In genomic region chr15:85024509-85025336, GRCh38 we compare ENCODE assay signal across 9 cellular contexts. TPM values are rescaled to one million over a fixed set of nuclear protein-coding genes. Genes with fewer than 3 reads are reported as not detected.
DNase-seq lines count a peak whose midpoint lies in the region; ATAC-seq, FAIRE-seq and TF ChIP-seq lines count a peak whose summit lies in the region.
"Had no signal": no experiment of that assay in that cellular context is flagged by ENCODE, and none has a peak within 500 bp of the region (broad histone marks: within the 10 kb centered on the region; RNA-seq: fewer than 3 reads in every experiment).

No MANE protein-coding gene starts in this region.

- H3K9ac ChIP-seq in K562 (ENCODE audit: insufficient read depth in 1 of 2, low read depth in 2 of 2, low read length in 2 of 2) (peak overlapping the region in 1 of 2 experiments; percentile 25; a peak in 1 of 4 replicates), Karpas-422 (ENCODE audit: low read length) (no peak overlapping the region)

- intact Hi-C loops in K562 (cut with micrococcal nuclease) (no loop called here), lower lobe of right lung (cut with DNase I) (no loop called here)

- H3K27me3 ChIP-seq in K562 (ENCODE audit: control insufficient read depth in 2 of 2, insufficient read depth in 2 of 2, low read length in 2 of 2) (no peaks in the 10 kb centered on the region), lower lobe of right lung (ENCODE audit: low read depth) (no peaks in the 10 kb centered on the region), Karpas-422 (ENCODE audit: low read length) (no peaks in the 10 kb centered on the region; the same call in 1 of the 2 replicates)

- H3K9me1 ChIP-seq in K562 (ENCODE audit: control insufficient read depth, insufficient read depth, low read length): no peaks in the 10 kb centered on the region

- ATAC-seq in HG02798 (IDR thresholded peaks at IDR 0.05; ENCODE audit: poor library complexity, unreplicated experiment) (peak; percentile 44), K562 (peak; percentile 47), lower lobe of right lung (peak; percentile 41 to 55), GM19324 (IDR thresholded peaks at IDR 0.05; ENCODE audit: low FRiP score, unreplicated experiment) (no peak), HG03108 (IDR thresholded peaks at IDR 0.05; ENCODE audit: unreplicated experiment) (no peak)

- H3K9me3 Mint-ChIP-seq in mesothelial cell of epicardium: no peaks in the 10 kb centered on the region

- H2AFZ ChIP-seq in K562 (ENCODE audit: low read depth, low read length): no peak overlapping the region
- H2AFZ ChIP-seq in Karpas-422 (ENCODE audit: low read length): no peak overlapping the region

- 4% methylated on average over 4 of the region's 4 CpGs for WGBS in K562 (ENCODE audit: insufficient coverage, low coverage, missing lambda C conversion rate)

- DNase-seq in AG20443 (ENCODE audit: low spot score): peak; percentile 85
- peak in 1 of 4 experiments; percentile 41 for DNase-seq in K562 (ENCODE audit: extremely low read depth in 1 of 4, low spot score in 3 of 4)
- DNase-seq in lower lobe of right lung: no peak
- DNase-seq in mesothelial cell of epicardium (ENCODE audit: low spot score in 2 of 2, unreplicated experiment in 2 of 2): no peak
- DNase-seq in Karpas-422: no peak

- H3K27me3 Mint-ChIP-seq in mesothelial cell of epicardium (ENCODE audit: low read depth): no peaks in the 10 kb centered on the region

- in situ Hi-C loops in K562 (cut with MboI): no loop called here

- H3K4me1 ChIP-seq in K562 (replicated peaks in 1 of 2; ENCODE audit: control insufficient read depth in 2 of 2, insufficient read depth in 2 of 2, low read length in 2 of 2) (peaks cover 20 to 29% of the 10 kb centered on the region in 2 experiments; a peak in 4 of 5 replicates), lower lobe of right lung (peaks cover 34% of the 10 kb centered on the region), Karpas-422 (ENCODE audit: low read length) (no peaks in the 10 kb centered on the region)

- peak; percentile 46 for FAIRE-seq in K562 (lab: Jason Lieb, UNC)

- H3K4me3 ChIP-seq in K562 (no peak overlapping the region), lower lobe of right lung (no peak overlapping the region), Karpas-422 (ENCODE audit: low read length) (no peak overlapping the region)
- H3K4me3 ChIP-seq: SK-N-MC had no signal

- peak overlapping the region; percentile 44 for H3K4me2 ChIP-seq in K562 (ENCODE audit: insufficient read depth, low read length)
- no peak overlapping the region for H3K4me2 ChIP-seq in Karpas-422 (ENCODE audit: low read depth, low read length, poor library complexity, severe bottlenecking)

- H3K27ac ChIP-seq in K562 (ENCODE audit: extremely low read depth, low read depth, low read length): peak overlapping the region; percentile 42; the same call in 2 of the 3 replicates
- no peak overlapping the region for H3K27ac ChIP-seq in lower lobe of right lung
- H3K27ac ChIP-seq in Karpas-422 (ENCODE audit: low read length): no peak overlapping the region
- H3K27ac ChIP-seq: SK-N-MC had no signal

- H3K9me3 ChIP-seq in K562 (replicated peaks; ENCODE audit: control insufficient read depth, insufficient read depth, low read depth, low read length) (no peaks in the 10 kb centered on the region), lower lobe of right lung (no peaks in the 10 kb centered on the region), Karpas-422 (ENCODE audit: low read length) (no peaks in the 10 kb centered on the region)

- peaks cover 20% of the 10 kb centered on the region for H3K4me1 Mint-ChIP-seq in mesothelial cell of epicardium

- no peaks in the 10 kb centered on the region; the same call in 2 of the 3 replicates for H3K36me3 ChIP-seq in K562 (ENCODE audit: control insufficient read depth, insufficient read depth, low read length)
- no peaks in the 10 kb centered on the region for H3K36me3 ChIP-seq in lower lobe of right lung
- no peaks in the 10 kb centered on the region for H3K36me3 ChIP-seq in Karpas-422 (ENCODE audit: insufficient read depth, low read length)

- TF ChIP-seq EP300 in K562 (IDR thresholded peaks at IDR 0.05; ENCODE audit: low read length): no peak

- no peak overlapping the region for H3K27ac Mint-ChIP-seq in mesothelial cell of epicardium

- TF ChIP-seq POLR2A in K562 (conservative IDR thresholded peaks at IDR 0.05): no peak

- BruUV-seq in K562 (replicated peaks; lab: Mats Ljungman, UMichigan): no TSS peak

- peaks cover 19% of the 10 kb centered on the region for H4K20me1 ChIP-seq in K562 (replicated peaks; ENCODE audit: control insufficient read depth, insufficient read depth, low read length)
- H4K20me1 ChIP-seq in Karpas-422 (ENCODE audit: insufficient read depth, low read depth, low read length): peaks cover 15% of the 10 kb centered on the region

- no peaks in the 10 kb centered on the region for H3K9me2 ChIP-seq in Karpas-422 (replicated peaks; ENCODE audit: insufficient read depth, low read length)

- CTCF ChIA-PET in K562 (lab: Yijun Ruan, JAX; ENCODE audit: low intra/inter-chr PET ratio): no interaction called here

- no peak for TF ChIP-seq RAD21 in K562 (CRISPR knock-in tag; conservative IDR thresholded peaks at IDR 0.05 in 1 of 2, IDR thresholded peaks at IDR 0.05 in 1 of 2)

- no peak for TF ChIP-seq CTCF in K562 (IDR thresholded peaks at IDR 0.05 in 2 of 3, conservative IDR thresholded peaks at IDR 0.05 in 1 of 3; ENCODE audit: insufficient read depth in 2 of 3, low read depth in 1 of 3, low read length in 3 of 3)
- TF ChIP-seq CTCF in lower lobe of right lung (IDR thresholded peaks at IDR 0.05): no peak
- TF ChIP-seq CTCF in mesothelial cell of epicardium (IDR thresholded peaks at IDR 0.05; ENCODE audit: unreplicated experiment): no peak

- H3K79me2 ChIP-seq in K562 (ENCODE audit: control insufficient read depth, insufficient read depth, low read length) (peaks cover 86% of the 10 kb centered on the region), Karpas-422 (ENCODE audit: low read length) (no peaks in the 10 kb centered on the region)

- H3K36me3 Mint-ChIP-seq in mesothelial cell of epicardium: no peaks in the 10 kb centered on the region

- no peak overlapping the region for H3K4me3 Mint-ChIP-seq in mesothelial cell of epicardium

- POLR2A ChIA-PET in K562 (lab: Yijun Ruan, JAX): interaction anchor here (0.8 to 1.2 kb wide), 3 partner anchors 10 to 23 kb away, joined by 3 to 4 read pairs (median 3); no protein-coding TSS in a partner anchor

TF ChIP-seq in K562, 482 proteins besides CTCF, POLR2A, EP300 and RAD21:
- TF ChIP-seq NFATC3 (IDR thresholded peaks at IDR 0.05): no peak
- no peak for TF ChIP-seq ZSCAN32 (CRISPR knock-in tag; IDR thresholded peaks at IDR 0.05)
- TF ChIP-seq SMARCC2 (IDR thresholded peaks at IDR 0.05; ENCODE audit: low read depth): no peak
- TF ChIP-seq, protein P1, sequence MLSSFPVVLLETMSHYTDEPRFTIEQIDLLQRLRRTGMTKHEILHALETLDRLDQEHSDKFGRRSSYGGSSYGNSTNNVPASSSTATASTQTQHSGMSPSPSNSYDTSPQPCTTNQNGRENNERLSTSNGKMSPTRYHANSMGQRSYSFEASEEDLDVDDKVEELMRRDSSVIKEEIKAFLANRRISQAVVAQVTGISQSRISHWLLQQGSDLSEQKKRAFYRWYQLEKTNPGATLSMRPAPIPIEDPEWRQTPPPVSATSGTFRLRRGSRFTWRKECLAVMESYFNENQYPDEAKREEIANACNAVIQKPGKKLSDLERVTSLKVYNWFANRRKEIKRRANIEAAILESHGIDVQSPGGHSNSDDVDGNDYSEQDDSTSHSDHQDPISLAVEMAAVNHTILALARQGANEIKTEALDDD (IDR thresholded peaks at IDR 0.05): peak; percentile 40; the same call in 1 of the 2 replicates
- TF ChIP-seq KLF13 (tag; IDR thresholded peaks at IDR 0.05; ENCODE audit: borderline replicate concordance, low read depth): no peak

RNA-seq across cellular contexts. Expression of gene PDE8A, which starts 43.1 kb away (rescaled TPM):
- 146 and 283 TPM in 2 replicates for total RNA-seq in K562 (2011; cell fraction: chromatin; rRNA removed; ENCODE audit: low replicate concordance)
- 42.5 and 64.0 TPM in 2 replicates for total RNA-seq in K562 (2011; cell fraction: nucleolus; rRNA removed)
- 102 and 103 TPM in 2 replicates for total RNA-seq in K562 (2011; cell fraction: nucleoplasm; rRNA removed)
- total RNA-seq in K562 (2014; rRNA removed): 16.8 and 17.6 TPM in 2 replicates
- total RNA-seq in K562 (2014; rRNA removed; fragmentation: Illumina TruSeq; extraction: Trizol): 20.5 and 25.5 TPM in 2 replicates
- 19.8 and 22.3 TPM in 2 replicates for total RNA-seq in K562 (2015; rRNA removed; fragmentation: Illumina TruSeq; extraction: Trizol)
- total RNA-seq in K562 (2021): 19.8 and 20.9 TPM in 2 replicates
- polyA plus RNA-seq in K562 (2011; rRNA removed): 37.1 and 40.3 TPM in 2 replicates
- polyA plus RNA-seq in K562 (2011; cell fraction: cytosol; rRNA removed): 11.1 and 16.1 TPM in 2 replicates
- 76.0 and 83.4 TPM in 2 replicates for polyA plus RNA-seq in K562 (2011; cell fraction: nucleus; rRNA removed)
- polyA plus RNA-seq in K562 (2012): 11.8 and 13.9 TPM in 2 replicates
- polyA plus RNA-seq in K562 (2014; fragmentation: Illumina TruSeq; extraction: Trizol): 23.7 and 26.4 TPM in 2 replicates
- 1 to 10 TPM; 5.9 to 7.9 TPM for polyA plus RNA-seq in K562 (2014; fragmentation: Nextera tagmentation; extraction: Ambion mirVana)
- polyA plus RNA-seq in K562 (2014; rRNA removed): 21.0 and 24.4 TPM in 2 replicates
- 52.2 and 52.6 TPM in 2 replicates for polyA minus RNA-seq in K562 (2011; rRNA and poly(A)+ RNA removed)
- polyA minus RNA-seq in K562 (2011; cell fraction: cytosol; rRNA and poly(A)+ RNA removed): 11.0 and 19.1 TPM in 2 replicates
- 34.6 and 64.8 TPM in 2 replicates for polyA minus RNA-seq in K562 (2011; cell fraction: nucleus; rRNA and poly(A)+ RNA removed)
- 49.2 TPM for total RNA-seq in lower lobe of right lung
- total RNA-seq in mesothelial cell of epicardium: 33.5 to 38.4 TPM (median 36.7 TPM) in 3 replicates
- 3.4 and 7.2 TPM in 2 replicates for total RNA-seq in Karpas-422 (2014; rRNA removed; shearing (Covaris generic); ENCODE audit: low replicate concordance)

Comparison
In these comparisons a context has a peak if more than half of its experiments do, and no peak if none do; other contexts are left out.
1. ATAC-seq: peak in HG02798 (single experiment), K562 (single experiment) and lower lobe of right lung (2 of 2); none in GM19324 (single experiment) and HG03108 (single experiment).